In the genomic region with DNA sequence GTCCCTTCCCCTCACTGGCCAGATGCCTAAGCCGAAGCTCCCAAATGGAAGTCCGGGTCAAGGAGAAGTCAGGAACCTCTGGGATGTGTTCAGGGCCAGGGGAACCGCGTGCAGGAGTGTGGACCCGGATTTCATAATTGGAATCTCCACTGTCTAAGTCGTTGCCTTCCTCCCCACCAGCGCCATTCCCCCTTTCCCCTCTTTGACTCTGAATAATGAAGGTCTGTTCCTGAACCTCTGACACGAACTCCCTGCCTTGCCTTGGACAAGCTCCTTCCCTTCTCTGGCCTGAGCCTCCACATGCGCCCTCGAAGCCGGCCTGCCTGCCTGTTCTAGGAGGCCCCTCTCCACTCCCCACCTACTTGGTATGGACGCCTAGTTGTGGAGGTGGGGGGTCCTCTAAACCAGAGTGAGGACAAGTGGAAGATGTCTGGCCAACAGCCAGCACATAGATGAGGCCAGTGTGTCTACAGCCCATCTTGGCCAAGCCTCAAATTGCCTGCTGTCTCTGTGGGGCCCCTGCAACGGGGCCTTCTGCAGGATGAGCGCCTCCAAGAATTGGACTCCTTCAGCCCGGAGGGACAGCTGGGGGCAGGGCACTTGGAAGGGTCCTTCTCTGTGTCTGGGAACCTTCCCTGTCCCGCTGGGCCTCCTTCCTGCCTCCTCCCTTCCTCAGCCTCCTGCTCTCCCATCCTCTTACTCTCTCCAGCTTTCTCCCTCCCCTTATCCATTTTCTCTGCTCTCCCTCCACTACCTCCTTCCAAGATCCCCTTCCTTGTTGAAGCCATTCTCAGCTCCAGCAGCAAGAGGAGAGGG, we compare ENCODE assay signal across 11 cellular contexts. TPM values are rescaled to one million over a fixed set of nuclear protein-coding genes. Genes with fewer than 3 reads are reported as not detected.
DNase-seq lines count a peak whose midpoint lies in the region; ATAC-seq and TF ChIP-seq lines count a peak whose summit lies in the region.
"Had no signal": no experiment of that assay in that cellular context is flagged by ENCODE, and none has a peak within 500 bp of the region (broad histone marks: within the 10 kb centered on the region; RNA-seq: fewer than 3 reads in every experiment).

No MANE protein-coding gene starts in this region.

- no peaks in the 10 kb centered on the region for H3K36me3 ChIP-seq in IMR-90 (ENCODE audit: control insufficient read depth, insufficient read depth, low read length)
- H3K36me3 ChIP-seq in breast epithelium = no peaks in the 10 kb centered on the region
- H3K36me3 ChIP-seq in lower lobe of right lung = no peaks in the 10 kb centered on the region
- H3K36me3 ChIP-seq in spleen = no peaks in the 10 kb centered on the region
- H3K36me3 ChIP-seq: ascending aorta had no signal

- no peak overlapping the region for H2AK5ac ChIP-seq in IMR-90 (ENCODE audit: low read depth, low read length)

- H3K23ac ChIP-seq in IMR-90 (ENCODE audit: low read depth, low read length) = no peak overlapping the region

- H3K27ac ChIP-seq in IMR-90 (ENCODE audit: insufficient read depth, low read length) (no peak overlapping the region), breast epithelium (peak overlapping the region; percentile 83 to 87), lower lobe of right lung (no peak overlapping the region), spleen (no peak overlapping the region)
- H3K27ac ChIP-seq: ascending aorta had no signal

- H3K9me1 ChIP-seq in IMR-90 (ENCODE audit: insufficient read depth, low read length) = no peaks in the 10 kb centered on the region

- CTCF ChIA-PET in IMR-90 (lab: Yijun Ruan, JAX) = no interaction called here

- H3K56ac ChIP-seq in IMR-90 (ENCODE audit: extremely low read depth, insufficient read depth, low read length) = no peak overlapping the region

- H4K5ac ChIP-seq in IMR-90 (ENCODE audit: low read depth, low read length) = no peak overlapping the region

- H3K9ac ChIP-seq in IMR-90 (ENCODE audit: low read depth, low read length) = no peak overlapping the region

- no peak overlapping the region for H4K8ac ChIP-seq in IMR-90 (ENCODE audit: low read depth in 2 of 2, low read length in 2 of 2)

- H2BK20ac ChIP-seq in IMR-90 (ENCODE audit: low read depth, low read length) = no peak overlapping the region

- TF ChIP-seq RAD21 in IMR-90 (IDR thresholded peaks at IDR 0.05; ENCODE audit: low read length) = no peak

- peaks cover 94% of the 10 kb centered on the region for H3K27me3 ChIP-seq in IMR-90 (ENCODE audit: control insufficient read depth, insufficient read depth, low read length)
- H3K27me3 ChIP-seq in breast epithelium = peaks cover 0 to 4% of the 10 kb centered on the region in 2 donors
- H3K27me3 ChIP-seq in lower lobe of right lung (ENCODE audit: low read depth) = peaks cover 28% of the 10 kb centered on the region
- peaks cover 7 to 55% (median 36%) of the 10 kb centered on the region in 7 donors for H3K27me3 ChIP-seq in spleen (replicated peaks in 1 of 7)

- H4K91ac ChIP-seq in IMR-90 (ENCODE audit: insufficient read depth, low read depth, low read length) = no peak overlapping the region

- no peak overlapping the region for H3K18ac ChIP-seq in IMR-90 (ENCODE audit: low read depth, low read length)

- no peak overlapping the region for H3K4ac ChIP-seq in IMR-90 (ENCODE audit: low read depth, low read length)

- no peak overlapping the region for H2BK15ac ChIP-seq in IMR-90 (ENCODE audit: low read depth, low read length)

- H2BK120ac ChIP-seq in IMR-90 (ENCODE audit: low read depth, low read length) = no peak overlapping the region

- no peak overlapping the region for H2AK9ac ChIP-seq in IMR-90 (replicated peaks; ENCODE audit: low read depth, low read length, poor library complexity)

- H3K79me1 ChIP-seq in IMR-90 (ENCODE audit: low read depth in 1 of 2, low read length in 2 of 2) = no peaks in the 10 kb centered on the region

- TF ChIP-seq POLR2A in IMR-90 (IDR thresholded peaks at IDR 0.05; ENCODE audit: low read depth, low read length) (no peak), breast epithelium (IDR thresholded peaks at IDR 0.05) (no peak), spleen (IDR thresholded peaks at IDR 0.05) (no peak)

- DNase-seq in IMR-90 (no peak), breast epithelium (ENCODE audit: low spot score in 2 of 2) (no peak), lower lobe of right lung (peak; percentile 36), spleen (peak; percentile 35), RPMI8226 (no peak), SK-N-DZ (ENCODE audit: low spot score) (no peak), NCI-H2171 treated with DMSO at 0.1 percent for 48 hours (lab: John Stamatoyannopoulos, UW) (no peak)
- DNase-seq: EL, NCI-H510A, occipital lobe had no signal

- in situ Hi-C loops in IMR-90 (cut with MboI; ENCODE audit: low sequenced_read_pairs) = no loop called here

- no peaks in the 10 kb centered on the region; the same call in 1 of the 2 replicates for H3K9me3 ChIP-seq in IMR-90 (ENCODE audit: control insufficient read depth, insufficient read depth, low read length)
- no peaks in the 10 kb centered on the region for H3K9me3 ChIP-seq in breast epithelium
- H3K9me3 ChIP-seq in lower lobe of right lung = no peaks in the 10 kb centered on the region
- H3K9me3 ChIP-seq in spleen = no peaks in the 10 kb centered on the region
- H3K9me3 ChIP-seq: ascending aorta had no signal

- H2AFZ ChIP-seq in IMR-90 (replicated peaks; ENCODE audit: low read length, poor library complexity) = peak overlapping the region; percentile 37

- no peaks in the 10 kb centered on the region; the same call in 1 of the 2 replicates for H4K20me1 ChIP-seq in IMR-90 (ENCODE audit: insufficient read depth, low read length)

- POLR2A ChIA-PET in IMR-90 (lab: Charles Lee; ENCODE audit: unreplicated experiment) = no interaction called here

- TF ChIP-seq CTCF in IMR-90 (conservative IDR thresholded peaks at IDR 0.05; ENCODE audit: low read depth, low read length) = no peak
- no peak for TF ChIP-seq CTCF in breast epithelium (IDR thresholded peaks at IDR 0.05)
- TF ChIP-seq CTCF in lower lobe of right lung (IDR thresholded peaks at IDR 0.05) = no peak
- no peak for TF ChIP-seq CTCF in spleen (IDR thresholded peaks at IDR 0.05 in 8 of 11, conservative IDR thresholded peaks at IDR 0.05 in 3 of 11)

- WGBS in IMR-90 (ENCODE audit: extremely low coverage in 2 of 2, insufficient read length in 1 of 2), 2 experiments = no CpG with 5 or more reads among the region's 16 CpGs
- WGBS in spleen, 5 donors = 70 to 75% (median 74%) methylated on average over 15 to 16 of the region's 16 CpGs

- no peak overlapping the region for H2BK5ac ChIP-seq in IMR-90 (ENCODE audit: low read depth, low read length, poor library complexity, severe bottlenecking)

- ATAC-seq in IMR-90 (ENCODE audit: low read depth) (no peak), lower lobe of right lung (no peak)

- no peak overlapping the region for H3K14ac ChIP-seq in IMR-90 (replicated peaks; ENCODE audit: low read depth, low read length)

- H3K4me3 ChIP-seq in IMR-90 (ENCODE audit: insufficient read depth, low read depth, low read length) (no peak overlapping the region), breast epithelium (peak overlapping the region in 2 of 3 donors; percentile 68 to 79), lower lobe of right lung (peak overlapping the region; percentile 57), spleen (no peak overlapping the region)

- intact Hi-C loops in IMR-90 (cut with micrococcal nuclease) = no loop called here
- intact Hi-C loops in breast epithelium (cut with DNase I; ENCODE audit: low total_unique reads) = no loop called here
- intact Hi-C loops in lower lobe of right lung (cut with DNase I) = no loop called here
- intact Hi-C loops in spleen (cut with DNase I; ENCODE audit: low total_unique reads) = no loop called here

- dilution Hi-C loops in IMR-90 (cut with HindIII; ENCODE audit: low sequenced_read_pairs, unreplicated experiment) = no loop called here

- no peak overlapping the region for H3K4me2 ChIP-seq in IMR-90 (ENCODE audit: low read depth, low read length)

- BruUV-seq in IMR-90 (replicated peaks; lab: Mats Ljungman, UMichigan) = no TSS peak

- H3K4me1 ChIP-seq in IMR-90 (ENCODE audit: control insufficient read depth, insufficient read depth, low read length) (no peaks in the 10 kb centered on the region), breast epithelium (no peaks in the 10 kb centered on the region), lower lobe of right lung (peaks cover 30% of the 10 kb centered on the region), spleen (peaks cover 14 to 42% (median 28%) of the 10 kb centered on the region in 6 donors)

TF ChIP-seq in IMR-90, 13 proteins besides CTCF, POLR2A, EP300 and RAD21 (continues in another document):
- TF ChIP-seq CEBPB (IDR thresholded peaks at IDR 0.05; ENCODE audit: low read depth, low read length) (no peak), MXI1 (IDR thresholded peaks at IDR 0.05; ENCODE audit: borderline replicate concordance, low read depth, low read length) (no peak), FOS (IDR thresholded peaks at IDR 0.05; ENCODE audit: low read depth, low read length) (no peak), RCOR1 (IDR thresholded peaks at IDR 0.05; ENCODE audit: insufficient replicate concordance, low read length) (no peak), RFX5 (IDR thresholded peaks at IDR 0.05; ENCODE audit: low read depth, low read length) (no peak), NFE2L2 (IDR thresholded peaks at IDR 0.05; ENCODE audit: low read depth, low read length) (no peak), BHLHE40 (IDR thresholded peaks at IDR 0.05; ENCODE audit: low read depth, low read length) (no peak), MAZ (IDR thresholded peaks at IDR 0.05; ENCODE audit: borderline replicate concordance, low read depth, low read length) (no peak), USF2 (IDR thresholded peaks at IDR 0.05; ENCODE audit: low read depth, low read length) (no peak), CHD1 (IDR thresholded peaks at IDR 0.05; ENCODE audit: low read depth, low read length) (no peak)

RNA-seq across cellular contexts. Expression of gene MDFI, which starts 1.5 kb away (rescaled TPM):
- total RNA-seq in IMR-90 (2012; rRNA removed) (0.18 and 0.28 TPM in 2 replicates), breast epithelium (10 to 100 TPM; 26.7 to 75.8 (median 36.1) TPM), lower lobe of right lung (10.6 TPM), spleen (under 1 TPM in 2 of 7 donors, not detected in 5; 0.47 to 0.82 TPM)
- polyA plus RNA-seq in IMR-90 (2012; rRNA removed) (0.29 and 0.36 TPM in 2 replicates), spleen (under 1 TPM; 0.28 to 0.68 (median 0.35) TPM)
- polyA plus RNA-seq in IMR-90 (2012; cell fraction: cytosol; rRNA removed) = 0.21 and 0.36 TPM in 2 replicates
- polyA plus RNA-seq in IMR-90 (2012; cell fraction: nucleus; rRNA removed; ENCODE audit: low replicate concordance) = 0.08 and 0.32 TPM in 2 replicates
- 1.7 and 2.3 TPM in 2 replicates for polyA plus RNA-seq in SK-N-DZ (2014; cell fraction: cytosol; rRNA removed)
- polyA plus RNA-seq in SK-N-DZ (2014; cell fraction: nucleus; rRNA removed) = 3.1 and 5.5 TPM in 2 replicates

Comparison
In these comparisons a context has a peak if more than half of its experiments do, and no peak if none do; other contexts are left out.
1. DNase-seq: peak in lower lobe of right lung (single experiment) and spleen (single experiment); none in IMR-90 (single experiment), breast epithelium (0 of 2), RPMI8226 (single experiment), SK-N-DZ (single experiment) and NCI-H2171 treated with DMSO at 0.1 percent for 48 hours (single experiment).
2. H3K27ac ChIP-seq: peak in breast epithelium (2 of 2); none in IMR-90 (single experiment), lower lobe of right lung (single experiment) and spleen (0 of 8).
3. H3K4me3 ChIP-seq: peak in breast epithelium (2 of 3) and lower lobe of right lung (single experiment); none in IMR-90 (single experiment) and spleen (0 of 8).